Comparison of ENCODE assay signal across 9 cellular contexts in genomic region chr16:15811778-15812750, GRCh38. TPM values are rescaled to one million over a fixed set of nuclear protein-coding genes. Genes with fewer than 3 reads are reported as not detected.
DNase-seq lines count a peak whose midpoint lies in the region; ATAC-seq and TF ChIP-seq lines count a peak whose summit lies in the region.
"Had no signal": no experiment of that assay in that cellular context is flagged by ENCODE, and none has a peak within 500 bp of the region (broad histone marks: within the 10 kb centered on the region; RNA-seq: fewer than 3 reads in every experiment).

No MANE protein-coding gene starts in this region.

- intact Hi-C loops in IMR-90 (cut with micrococcal nuclease): no loop called here

- no peaks in the 10 kb centered on the region for H3K79me1 ChIP-seq in IMR-90 (ENCODE audit: low read depth in 1 of 2, low read length in 2 of 2)

- TF ChIP-seq CTCF in IMR-90 (conservative IDR thresholded peaks at IDR 0.05; ENCODE audit: low read depth, low read length) (0 out of 2 replicates have a peak, but pooled peaks have one; percentile 2), GM13976 (IDR thresholded peaks at IDR 0.05; ENCODE audit: borderline replicate concordance, control extremely low read depth, extremely low read depth, insufficient read depth, missing control alignments) (no peak)

- H3K4me1 ChIP-seq in IMR-90 (ENCODE audit: control insufficient read depth, insufficient read depth, low read length): peaks cover 16% of the 10 kb centered on the region
- H3K4me1 ChIP-seq in adipocyte (ENCODE audit: control insufficient read depth, insufficient read depth, low read length): peaks cover 13% of the 10 kb centered on the region

- no peak for TF ChIP-seq POLR2A in IMR-90 (IDR thresholded peaks at IDR 0.05; ENCODE audit: low read depth, low read length)

- no peak overlapping the region for H3K56ac ChIP-seq in IMR-90 (ENCODE audit: extremely low read depth, insufficient read depth, low read length)

- no peak overlapping the region for H3K4ac ChIP-seq in IMR-90 (ENCODE audit: low read depth, low read length)

- peak; percentile 82 for DNase-seq in A172 (ENCODE audit: low spot score)
- peak; percentile 86 for DNase-seq in IMR-90
- DNase-seq in adipocyte (ENCODE audit: low read depth): peak; percentile 52
- DNase-seq in left kidney (ENCODE audit: low read depth, low spot score): peak; percentile 57
- DNase-seq in activated T-cell treated with anti-CD3 and anti-CD28 coated beads for 4 hours: no peak
- no peak for DNase-seq in GM13976 (ENCODE audit: low spot score)
- no peak for DNase-seq in activated naive CD4-positive, alpha-beta T cell treated with Interleukin-2 at 50 U/mL for 16 hours

- WGBS in IMR-90 (ENCODE audit: extremely low coverage in 2 of 2, insufficient read length in 1 of 2), 2 experiments: no CpG with 5 or more reads among the region's 13 CpGs

- no peak overlapping the region for H4K5ac ChIP-seq in IMR-90 (ENCODE audit: low read depth, low read length)

- no peak overlapping the region for H2BK15ac ChIP-seq in IMR-90 (ENCODE audit: low read depth, low read length)

- TF ChIP-seq RAD21 in IMR-90 (IDR thresholded peaks at IDR 0.05; ENCODE audit: low read length): no peak

- peaks cover 9% of the 10 kb centered on the region for H3K27me3 ChIP-seq in IMR-90 (ENCODE audit: control insufficient read depth, insufficient read depth, low read length)
- peaks cover 21% of the 10 kb centered on the region for H3K27me3 ChIP-seq in adipocyte (replicated peaks; ENCODE audit: control insufficient read depth, insufficient read depth, low read length)

- H3K9me1 ChIP-seq in IMR-90 (ENCODE audit: insufficient read depth, low read length): no peaks in the 10 kb centered on the region; the same call in 1 of the 2 replicates

- H3K9me3 ChIP-seq in IMR-90 (ENCODE audit: control insufficient read depth, insufficient read depth, low read length) (peaks cover 5% of the 10 kb centered on the region), adipocyte (ENCODE audit: control insufficient read depth, low read length) (peaks cover 23% of the 10 kb centered on the region)

- ATAC-seq in IMR-90 (ENCODE audit: low read depth): peak; percentile 79
- no peak for ATAC-seq in GM21737 (IDR thresholded peaks at IDR 0.05; ENCODE audit: unreplicated experiment)

- in situ Hi-C loops in IMR-90 (cut with MboI; ENCODE audit: low sequenced_read_pairs) (no loop called here), GM13976 (cut with MboI; ENCODE audit: low sequenced_read_pairs, unreplicated experiment) (loop anchor here (10.0 to 25.0 kb wide), 2 partner anchors 57 to 1000 kb away; no protein-coding TSS in a partner anchor)

- peak overlapping the region; percentile 21 for H2AFZ ChIP-seq in IMR-90 (replicated peaks; ENCODE audit: low read length, poor library complexity)

- no peak overlapping the region for H2BK20ac ChIP-seq in IMR-90 (ENCODE audit: low read depth, low read length)

- no peak overlapping the region; the same call in 1 of the 2 replicates for H3K4me2 ChIP-seq in IMR-90 (ENCODE audit: low read depth, low read length)

- POLR2A ChIA-PET in IMR-90 (lab: Charles Lee; ENCODE audit: unreplicated experiment): no interaction called here

- H4K91ac ChIP-seq in IMR-90 (ENCODE audit: insufficient read depth, low read depth, low read length): no peak overlapping the region

- no peak overlapping the region for H2BK120ac ChIP-seq in IMR-90 (ENCODE audit: low read depth, low read length)

- H4K20me1 ChIP-seq in IMR-90 (ENCODE audit: insufficient read depth, low read length): no peaks in the 10 kb centered on the region

- no peak overlapping the region for H3K4me3 ChIP-seq in IMR-90 (ENCODE audit: insufficient read depth, low read depth, low read length)
- H3K4me3 ChIP-seq in adipocyte (ENCODE audit: low read length): no peak overlapping the region

- no peak overlapping the region for H4K8ac ChIP-seq in IMR-90 (ENCODE audit: low read depth in 2 of 2, low read length in 2 of 2)

- no peak overlapping the region for H2BK5ac ChIP-seq in IMR-90 (ENCODE audit: low read depth, low read length, poor library complexity, severe bottlenecking)

- H3K9ac ChIP-seq in IMR-90 (ENCODE audit: low read depth, low read length): no peak overlapping the region
- no peak overlapping the region for H3K9ac ChIP-seq in adipocyte (ENCODE audit: low read length)

- CTCF ChIA-PET in IMR-90 (lab: Yijun Ruan, JAX): interaction anchor here (1.2 to 1.3 kb wide), 2 partner anchors 10 to 11 kb away, joined by 3 read pairs; no protein-coding TSS in a partner anchor

- no peak overlapping the region for H3K23ac ChIP-seq in IMR-90 (ENCODE audit: low read depth, low read length)

- no peak overlapping the region for H3K18ac ChIP-seq in IMR-90 (ENCODE audit: low read depth, low read length)

- no peaks in the 10 kb centered on the region for H3K36me3 ChIP-seq in IMR-90 (ENCODE audit: control insufficient read depth, insufficient read depth, low read length)
- no peaks in the 10 kb centered on the region for H3K36me3 ChIP-seq in adipocyte (ENCODE audit: control insufficient read depth, insufficient read depth, low read length, severe bottlenecking)

- no TSS peak for BruUV-seq in IMR-90 (replicated peaks; lab: Mats Ljungman, UMichigan)

- no peak overlapping the region for H3K14ac ChIP-seq in IMR-90 (replicated peaks; ENCODE audit: low read depth, low read length)

- no peak overlapping the region for H3K27ac ChIP-seq in IMR-90 (ENCODE audit: insufficient read depth, low read length)

- dilution Hi-C loops in IMR-90 (cut with HindIII; ENCODE audit: low sequenced_read_pairs, unreplicated experiment): no loop called here

- no peak overlapping the region for H2AK9ac ChIP-seq in IMR-90 (replicated peaks; ENCODE audit: low read depth, low read length, poor library complexity)

- H2AK5ac ChIP-seq in IMR-90 (ENCODE audit: low read depth, low read length): no peak overlapping the region

TF ChIP-seq in IMR-90, 13 proteins besides CTCF, POLR2A, EP300 and RAD21:
- no peak for TF ChIP-seq ELK1 (IDR thresholded peaks at IDR 0.05; ENCODE audit: borderline replicate concordance, low read depth, low read length)
- TF ChIP-seq CEBPB (IDR thresholded peaks at IDR 0.05; ENCODE audit: low read depth, low read length): peak; percentile 24; the same call in 1 of the 2 replicates
- TF ChIP-seq FOS (IDR thresholded peaks at IDR 0.05; ENCODE audit: low read depth, low read length): no peak
- TF ChIP-seq MAZ (IDR thresholded peaks at IDR 0.05; ENCODE audit: borderline replicate concordance, low read depth, low read length): no peak
- no peak for TF ChIP-seq RFX5 (IDR thresholded peaks at IDR 0.05; ENCODE audit: low read depth, low read length)
- TF ChIP-seq MAFK (IDR thresholded peaks at IDR 0.05; ENCODE audit: low read depth, low read length): no peak
- TF ChIP-seq NFE2L2 (IDR thresholded peaks at IDR 0.05; ENCODE audit: low read depth, low read length): no peak
- TF ChIP-seq USF2 (IDR thresholded peaks at IDR 0.05; ENCODE audit: low read depth, low read length): no peak
- TF ChIP-seq SMC3 (IDR thresholded peaks at IDR 0.05; ENCODE audit: low read depth, low read length): no peak
- TF ChIP-seq MXI1 (IDR thresholded peaks at IDR 0.05; ENCODE audit: borderline replicate concordance, low read depth, low read length): peak; percentile 60; the same call in 1 of the 2 replicates
- no peak for TF ChIP-seq CHD1 (IDR thresholded peaks at IDR 0.05; ENCODE audit: low read depth, low read length)
- TF ChIP-seq BHLHE40 (IDR thresholded peaks at IDR 0.05; ENCODE audit: low read depth, low read length): peak; percentile 81
- peak; percentile 81 for TF ChIP-seq RCOR1 (IDR thresholded peaks at IDR 0.05; ENCODE audit: insufficient replicate concordance, low read length)

RNA-seq across cellular contexts. Expression of gene MYH11, which starts 44.8 kb away (rescaled TPM):
- not detected in 2 replicates for total RNA-seq in A172 (2014; rRNA removed; shearing (Covaris generic))
- total RNA-seq in IMR-90 (2012; rRNA removed): under 0.01 TPM in 2 replicates
- polyA plus RNA-seq in IMR-90 (2012; rRNA removed): 0.03 and 0.12 TPM in 2 replicates
- polyA plus RNA-seq in IMR-90 (2012; cell fraction: cytosol; rRNA removed): under 0.01 and 0.02 TPM in 2 replicates
- 0.01 and 0.02 TPM in 2 replicates for polyA plus RNA-seq in IMR-90 (2012; cell fraction: nucleus; rRNA removed; ENCODE audit: low replicate concordance)
- total RNA-seq: glomerular endothelial cell had no signal

Comparison
In these comparisons a context has a peak if more than half of its experiments do, and no peak if none do; other contexts are left out.
1. DNase-seq: peak in A172 (single experiment), IMR-90 (single experiment), adipocyte (single experiment) and left kidney (single experiment); none in activated T-cell treated with anti-CD3 and anti-CD28 coated beads for 4 hours (single experiment), GM13976 (single experiment) and activated naive CD4-positive, alpha-beta T cell treated with Interleukin-2 at 50 U/mL for 16 hours (single experiment).